2 cellular contexts compared by ENCODE assay signal in the genomic region with DNA sequence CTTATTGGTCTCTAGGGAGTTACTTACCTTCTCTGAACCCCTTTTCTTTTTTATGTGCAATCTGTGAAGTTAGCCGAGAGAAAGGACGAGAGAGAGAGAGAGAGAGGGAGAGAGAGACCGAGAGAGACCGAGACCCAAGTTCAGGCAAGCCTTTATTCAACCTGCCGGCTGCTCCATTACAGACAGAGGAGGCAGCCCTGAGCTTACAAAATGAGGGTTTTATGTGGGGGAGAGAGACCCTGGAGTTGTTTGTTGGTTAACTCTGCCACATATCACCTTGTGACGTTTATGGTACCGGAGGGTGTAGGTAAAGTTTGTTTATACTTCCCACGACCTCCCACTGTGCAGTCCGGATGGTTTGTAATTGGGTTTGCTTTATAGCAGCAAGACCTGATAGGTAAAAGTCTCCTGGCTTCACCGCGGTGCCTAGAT.
TF ChIP-seq lines count a peak whose summit lies in the region.

No MANE protein-coding gene starts in this region.

TF ChIP-seq in HCT116, 20 proteins besides CTCF, POLR2A, EP300 and RAD21:
- TF ChIP-seq, protein P1, sequence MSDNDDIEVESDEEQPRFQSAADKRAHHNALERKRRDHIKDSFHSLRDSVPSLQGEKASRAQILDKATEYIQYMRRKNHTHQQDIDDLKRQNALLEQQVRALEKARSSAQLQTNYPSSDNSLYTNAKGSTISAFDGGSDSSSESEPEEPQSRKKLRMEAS (IDR thresholded peaks at IDR 0.05) = no peak
- TF ChIP-seq TCF7L2 (IDR thresholded peaks at IDR 0.05; ENCODE audit: borderline replicate concordance, extremely low read depth, insufficient read depth, insufficient read length) = no peak
- no peak for TF ChIP-seq SP1 (IDR thresholded peaks at IDR 0.05; ENCODE audit: low read depth)
- no peak for TF ChIP-seq CBX3 (IDR thresholded peaks at IDR 0.05; ENCODE audit: low read depth)
- TF ChIP-seq, protein P2, sequence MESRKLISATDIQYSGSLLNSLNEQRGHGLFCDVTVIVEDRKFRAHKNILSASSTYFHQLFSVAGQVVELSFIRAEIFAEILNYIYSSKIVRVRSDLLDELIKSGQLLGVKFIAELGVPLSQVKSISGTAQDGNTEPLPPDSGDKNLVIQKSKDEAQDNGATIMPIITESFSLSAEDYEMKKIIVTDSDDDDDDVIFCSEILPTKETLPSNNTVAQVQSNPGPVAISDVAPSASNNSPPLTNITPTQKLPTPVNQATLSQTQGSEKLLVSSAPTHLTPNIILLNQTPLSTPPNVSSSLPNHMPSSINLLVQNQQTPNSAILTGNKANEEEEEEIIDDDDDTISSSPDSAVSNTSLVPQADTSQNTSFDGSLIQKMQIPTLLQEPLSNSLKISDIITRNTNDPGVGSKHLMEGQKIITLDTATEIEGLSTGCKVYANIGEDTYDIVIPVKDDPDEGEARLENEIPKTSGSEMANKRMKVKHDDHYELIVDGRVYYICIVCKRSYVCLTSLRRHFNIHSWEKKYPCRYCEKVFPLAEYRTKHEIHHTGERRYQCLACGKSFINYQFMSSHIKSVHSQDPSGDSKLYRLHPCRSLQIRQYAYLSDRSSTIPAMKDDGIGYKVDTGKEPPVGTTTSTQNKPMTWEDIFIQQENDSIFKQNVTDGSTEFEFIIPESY (IDR thresholded peaks at IDR 0.05; ENCODE audit: extremely low read depth, insufficient replicate concordance, low read length) = no peak
- no peak for TF ChIP-seq SIN3A (IDR thresholded peaks at IDR 0.05; ENCODE audit: low read depth)

TF ChIP-seq in H1, 55 proteins besides CTCF, POLR2A, EP300 and RAD21:
- no peak for TF ChIP-seq SUZ12 (IDR thresholded peaks at IDR 0.05; ENCODE audit: low read length)
- TF ChIP-seq CREB1 (IDR thresholded peaks at IDR 0.05) = 0 out of 2 replicates have a peak, but pooled peaks have one; percentile 19
- peak; percentile 37 for TF ChIP-seq ASH2L (IDR thresholded peaks at IDR 0.05; ENCODE audit: low read length)
- TF ChIP-seq YY1 (IDR thresholded peaks at IDR 0.05; ENCODE audit: low read depth, low read length) = 0 out of 2 replicates have a peak, but pooled peaks have one; percentile 66
- no peak for TF ChIP-seq RXRA (IDR thresholded peaks at IDR 0.05; ENCODE audit: insufficient read depth, low read depth, low read length)
